Comparison of ENCODE assay signal across 35 cellular contexts in genomic region chr5:14019768-14020167, GRCh38.
"Had no signal": no experiment of that assay in that cellular context is flagged by ENCODE, and none has a peak within 500 bp of the region (broad histone marks: within the 10 kb centered on the region; RNA-seq: fewer than 3 reads in every experiment).

No MANE protein-coding gene starts in this region.

- H3K27ac ChIP-seq: KMS-11 had no signal

- H3K27me3 ChIP-seq: MG63 had no signal

- H3K4me3 ChIP-seq: MG63 had no signal

- H3K36me3 ChIP-seq: MG63 had no signal

- DNase-seq: Karpas-422, Kasumi-1, MG63, MM.1S, MV-4-11, NCI-H1048, NCI-H1092, NCI-H1092 treated with DMSO at 0.1 percent for 48 hours, NCI-H1105, NCI-H1105 treated with DMSO at 0.1 percent for 48 hours, NCI-H1417, NCI-H1417 treated with DMSO at 0.1 percent for 48 hours, NCI-H1436, NCI-H1436 treated with DMSO at 0.1 percent for 48 hours, NCI-H146, NCI-H1694, NCI-H1694 treated with DMSO at 0.1 percent for 48 hours, NCI-H187, NCI-H187 treated with DMSO at 0.1 percent for 48 hours, NCI-H1930, NCI-H2029, NCI-H2029 treated with DMSO at 0.1 percent for 48 hours, NCI-H2081, NCI-H2081 treated with DMSO at 0.1 percent for 48 hours, NCI-H2107, NCI-H2171, NCI-H2171 treated with DMSO at 0.1 percent for 48 hours, NCI-H2227 treated with DMSO at 0.1 percent for 48 hours, NCI-H226, NCI-H345, NCI-H446, NCI-H446 treated with DMSO at 0.1 percent for 48 hours, NCI-H510A, NCI-H510A treated with DMSO at 0.1 percent for 48 hours had no signal
